27 cellular contexts compared by ENCODE assay signal in genomic region chr5:112641515-112642110, GRCh38.
"Had no signal": no experiment of that assay in that cellular context is flagged by ENCODE, and none has a peak within 500 bp of the region (broad histone marks: within the 10 kb centered on the region; RNA-seq: fewer than 3 reads in every experiment).

No MANE protein-coding gene starts in this region.

- H3K36me3 ChIP-seq: esophagus muscularis mucosa, gastroesophageal sphincter, heart left ventricle, left lung, sigmoid colon, tibial artery, upper lobe of left lung had no signal

- H3K9me3 ChIP-seq: esophagus muscularis mucosa, gastroesophageal sphincter, heart left ventricle, left lung, mucosa of descending colon, sigmoid colon, testis, tibial artery, upper lobe of left lung had no signal

- H3K4me3 Mint-ChIP-seq: mesothelial cell of epicardium; naive B cell; natural killer cell treated with Interleukin-12 subunit alpha and Interleukin-12 subunit beta and Interleukin-15 and Interleukin-18, amount 100 ng/mL, for 72 hours; neural crest cell had no signal

- H3K27ac ChIP-seq: coronary artery, esophagus muscularis mucosa, foreskin keratinocyte, gastroesophageal sphincter, heart left ventricle, hepatocyte, left lung, parathyroid adenoma, sigmoid colon, testis, tibial artery, upper lobe of left lung had no signal

- H3K4me1 ChIP-seq: foreskin keratinocyte, parathyroid adenoma, testis, tibial artery had no signal

- H3K79me2 ChIP-seq: hepatocyte, parathyroid adenoma had no signal

- H2AFZ ChIP-seq: hepatocyte, parathyroid adenoma had no signal

- H3K4me2 ChIP-seq: hepatocyte had no signal

- H3K4me3 ChIP-seq: coronary artery, esophagus muscularis mucosa, gastroesophageal sphincter, heart left ventricle, hepatocyte, left lung, mucosa of descending colon, sigmoid colon, testis, tibial artery, upper lobe of left lung had no signal

- H3K36me3 Mint-ChIP-seq: mesothelial cell of epicardium; naive B cell; natural killer cell treated with Interleukin-12 subunit alpha and Interleukin-12 subunit beta and Interleukin-15 and Interleukin-18, amount 100 ng/mL, for 72 hours had no signal

- H3K9me3 Mint-ChIP-seq: mesothelial cell of epicardium; naive B cell; natural killer cell treated with Interleukin-12 subunit alpha and Interleukin-12 subunit beta and Interleukin-15 and Interleukin-18, amount 100 ng/mL, for 72 hours; neural crest cell had no signal

- H3K4me1 Mint-ChIP-seq: naive B cell had no signal

- DNase-seq: dermis blood vessel endothelial cell; effector memory CD4-positive, alpha-beta T cell; foreskin keratinocyte; heart left ventricle; kidney; left cardiac atrium; left lung; mesenchymal stem cell; mucosa of descending colon; naive B cell; right cardiac atrium; sigmoid colon; stimulated activated CD4-positive, alpha-beta T cell treated with anti-CD3 and anti-CD28 coated beads, Interleukin-4, amount 100 ng/mL, for 4 hours; stimulated activated naive CD4-positive, alpha-beta T cell; substantia nigra; testis; tibial artery; upper lobe of left lung had no signal

- H3K27me3 ChIP-seq: esophagus muscularis mucosa, gastroesophageal sphincter, heart left ventricle, hepatocyte, left lung, sigmoid colon, testis, tibial artery, upper lobe of left lung had no signal

- H3K9ac ChIP-seq: parathyroid adenoma had no signal

- ATAC-seq: foreskin keratinocyte; gastroesophageal sphincter; heart left ventricle; left cardiac atrium; left lung; mucosa of descending colon; natural killer cell treated with Interleukin-12 subunit alpha and Interleukin-12 subunit beta and Interleukin-15 and Interleukin-18, amount 100 ng/mL, for 72 hours; right cardiac atrium had no signal

- H3K27ac Mint-ChIP-seq: mesothelial cell of epicardium; naive B cell; natural killer cell treated with Interleukin-12 subunit alpha and Interleukin-12 subunit beta and Interleukin-15 and Interleukin-18, amount 100 ng/mL, for 72 hours; progenitor cell of endocrine pancreas had no signal
